Comparison of ENCODE assay signal across 11 cellular contexts in the genomic region with DNA sequence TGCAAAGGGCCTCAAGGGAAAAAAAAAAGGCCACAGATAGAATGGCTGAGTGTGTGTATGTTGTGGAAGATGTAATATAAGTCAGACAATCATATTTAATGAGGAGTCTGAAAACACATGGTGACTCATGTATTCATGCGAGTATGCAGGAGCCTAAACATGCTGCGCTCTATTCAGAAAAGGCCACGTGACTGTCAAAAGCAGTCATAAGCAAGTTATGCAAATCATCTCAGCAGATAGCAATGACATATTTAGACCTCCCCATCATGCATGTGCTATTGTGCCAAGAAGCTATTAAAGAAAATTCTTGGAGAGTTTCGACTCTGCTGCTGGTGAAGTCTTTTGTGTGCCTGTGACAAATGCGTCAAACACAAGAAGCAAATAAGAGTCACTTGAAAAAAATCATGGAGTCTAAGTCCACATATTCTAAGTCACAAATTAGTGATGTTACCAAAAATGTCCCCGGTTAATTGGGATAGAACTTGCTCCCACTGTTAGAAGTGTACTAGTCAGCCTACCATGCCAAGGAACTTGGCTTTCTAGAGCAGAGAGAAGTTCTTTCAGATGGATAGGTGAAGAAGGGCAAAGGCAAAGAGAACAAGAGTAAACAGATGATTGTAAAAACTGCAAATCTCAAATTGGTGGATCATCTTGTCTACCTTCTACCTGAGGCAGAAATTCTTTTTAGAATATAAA. TPM values are rescaled to one million over a fixed set of nuclear protein-coding genes. Genes with fewer than 3 reads are reported as not detected.
A peak's percentile ranks its signal among the peaks of the same experiment; 100 is the strongest.
DNase-seq lines count a peak whose midpoint lies in the region; ATAC-seq, FAIRE-seq and TF ChIP-seq lines count a peak whose summit lies in the region.
"Had no signal": no experiment of that assay in that cellular context is flagged by ENCODE, and none has a peak within 500 bp of the region (broad histone marks: within the 10 kb centered on the region; RNA-seq: fewer than 3 reads in every experiment).

No MANE protein-coding gene starts in this region.

- H3K4me3 ChIP-seq in bronchial epithelial cell (ENCODE audit: low read depth, low read length) (no peak overlapping the region), keratinocyte (ENCODE audit: control insufficient read depth in 2 of 3, extremely low read depth in 1 of 3, insufficient read depth in 2 of 3, low read depth in 1 of 3, low read length in 3 of 3) (no peak overlapping the region)
- H3K4me3 ChIP-seq: uterus had no signal

- H3K27me3 Mint-ChIP-seq in activated T-cell treated with anti-CD3 and anti-CD28 coated beads, Interleukin-2, amount 50 U/mL, for 4 hours (ENCODE audit: low read depth): peaks cover 21% of the 10 kb centered on the region

- H3K4me2 ChIP-seq in keratinocyte (ENCODE audit: control insufficient read depth, extremely low read depth, insufficient read depth, low read depth, low read length): peak overlapping the region; percentile 29

- no peaks in the 10 kb centered on the region for H4K20me1 ChIP-seq in keratinocyte (ENCODE audit: control insufficient read depth, extremely low read depth, insufficient read depth, low read length)

- H3K27me3 ChIP-seq in bronchial epithelial cell (ENCODE audit: control insufficient read depth, insufficient read depth, low read length) (no peaks in the 10 kb centered on the region), keratinocyte (ENCODE audit: control insufficient read depth, extremely low read depth, insufficient read depth, low read length) (no peaks in the 10 kb centered on the region)
- H3K27me3 ChIP-seq: uterus had no signal

- no peak overlapping the region for H3K4me3 Mint-ChIP-seq in activated T-cell treated with anti-CD3 and anti-CD28 coated beads, Interleukin-2, amount 50 U/mL, for 4 hours

- ATAC-seq in activated T-cell treated with anti-CD3 and anti-CD28 coated beads, Interleukin-2, amount 50 U/mL, for 4 hours: no peak

- no peak overlapping the region for H2AFZ ChIP-seq in keratinocyte (ENCODE audit: control insufficient read depth, low read length)

- TF ChIP-seq CTCF in bronchial epithelial cell (IDR thresholded peaks at IDR 0.05; ENCODE audit: insufficient read depth, low read length, severe bottlenecking): no peak
- no peak for TF ChIP-seq CTCF in keratinocyte (optimal IDR thresholded peaks at IDR 0.05 in 1 of 3, IDR thresholded peaks at IDR 0.05 in 1 of 3, conservative IDR thresholded peaks at IDR 0.05 in 1 of 3; ENCODE audit: extremely low read depth in 1 of 3, insufficient read depth in 2 of 3, low read length in 3 of 3)

- dilution Hi-C loops in keratinocyte (cut with MboI; ENCODE audit: extremely low pct_ligation_motif_present, low sequenced_read_pairs): no loop called here

- FAIRE-seq in bronchial epithelial cell (lab: Jason Lieb, UNC) (peak; percentile 47), keratinocyte (lab: Jason Lieb, UNC) (peak; percentile 84)
- FAIRE-seq: GM12892 had no signal

- no peaks in the 10 kb centered on the region for H3K9me1 ChIP-seq in keratinocyte (ENCODE audit: control insufficient read depth, extremely low read depth, insufficient read depth, low read length)

- no peaks in the 10 kb centered on the region for H3K9me3 Mint-ChIP-seq in activated T-cell treated with anti-CD3 and anti-CD28 coated beads, Interleukin-2, amount 50 U/mL, for 4 hours

- peak overlapping the region; percentile 22 for H3K27ac ChIP-seq in keratinocyte (ENCODE audit: control insufficient read depth, insufficient read depth, low read length)
- H3K27ac ChIP-seq: uterus had no signal

- H3K4me1 Mint-ChIP-seq in activated T-cell treated with anti-CD3 and anti-CD28 coated beads, Interleukin-2, amount 50 U/mL, for 4 hours (ENCODE audit: low read depth): peaks cover 5% of the 10 kb centered on the region

- no peaks in the 10 kb centered on the region for H3K36me3 Mint-ChIP-seq in activated T-cell treated with anti-CD3 and anti-CD28 coated beads, Interleukin-2, amount 50 U/mL, for 4 hours (ENCODE audit: insufficient read depth)

- DNase-seq in COLO668 (lab: John Stamatoyannopoulos, UW; ENCODE audit: unreplicated experiment) (peak; percentile 18), M059J (ENCODE audit: low read depth) (peak; percentile 54), bronchial epithelial cell (ENCODE audit: low read depth) (peak; percentile 95), keratinocyte (ENCODE audit: low read depth, low spot score) (peak; percentile 83), DMS153 (lab: John Stamatoyannopoulos, UW) (no peak), AML-193 (lab: John Stamatoyannopoulos, UW) (no peak)
- DNase-seq in activated T-cell treated with anti-CD3 and anti-CD28 coated beads, Interleukin-2, amount 50 U/mL, for 4 hours: no peak
- DNase-seq in activated effector memory CD4-positive, alpha-beta T cell treated with anti-CD3 and anti-CD28 coated beads, Interleukin-2, amount 50 U/mL, for 16 hours: no peak
- DNase-seq: activated CD4-positive, alpha-beta T cell treated with anti-CD3 and anti-CD28 coated beads, Interleukin-2, amount 50 U/mL, for 1 hour; uterus had no signal

- no peak overlapping the region for H3K9ac ChIP-seq in keratinocyte (ENCODE audit: control insufficient read depth, extremely low read depth, insufficient read depth, low read length)

- H3K4me1 ChIP-seq in keratinocyte (ENCODE audit: control insufficient read depth, extremely low read depth, insufficient read depth, low read length): peaks cover 17% of the 10 kb centered on the region
- H3K4me1 ChIP-seq: uterus had no signal

- H3K36me3 ChIP-seq in bronchial epithelial cell (ENCODE audit: control insufficient read depth, insufficient read depth, low read length): no peaks in the 10 kb centered on the region
- no peaks in the 10 kb centered on the region for H3K36me3 ChIP-seq in keratinocyte (ENCODE audit: control insufficient read depth in 2 of 2, extremely low read depth in 1 of 2, insufficient read depth in 2 of 2, low read length in 2 of 2)
- H3K36me3 ChIP-seq: uterus had no signal

- H3K79me2 ChIP-seq in keratinocyte (ENCODE audit: control insufficient read depth, insufficient read depth, low read length): no peaks in the 10 kb centered on the region

- H3K9me3 ChIP-seq in keratinocyte (ENCODE audit: control insufficient read depth, low read depth, low read length): no peaks in the 10 kb centered on the region
- H3K9me3 ChIP-seq: uterus had no signal

RNA-seq across cellular contexts. Expression of gene LNX1, which starts 5.0 kb away (rescaled TPM):
- total RNA-seq in M059J (2014; rRNA removed; shearing (Covaris generic)): 0.39 and 1.7 TPM in 2 replicates
- 1.6 and 3.2 TPM in 2 replicates for total RNA-seq in bronchial epithelial cell
- 0.17 to 0.32 TPM (median 0.22 TPM) in 3 replicates for polyA plus RNA-seq in keratinocyte
- polyA plus RNA-seq in keratinocyte (2011; ENCODE audit: low read depth): 3.7 TPM
- polyA plus RNA-seq in keratinocyte (2011; cell fraction: cytosol; rRNA removed): 0.21 and 0.26 TPM in 2 replicates
- 0.39 TPM in 1 of 2 replicates, not detected in the other for polyA plus RNA-seq in keratinocyte (2011; cell fraction: nucleus; rRNA removed)
- 0.47 and 3.9 TPM in 2 replicates for polyA plus RNA-seq in keratinocyte (2012; ENCODE audit: low replicate concordance)
- polyA minus RNA-seq in keratinocyte: 0.29 to 1.5 TPM (median 1.4 TPM) in 3 replicates
- not detected for polyA minus RNA-seq in keratinocyte (2011; cell fraction: cytosol; rRNA and poly(A)+ RNA removed)
- polyA minus RNA-seq in keratinocyte (2011; cell fraction: nucleus; rRNA and poly(A)+ RNA removed): 0.42 TPM in 1 of 2 replicates, not detected in the other
- total RNA-seq in activated T-cell treated with anti-CD3 and anti-CD28 coated beads, Interleukin-2, amount 50 U/mL, for 4 hours: under 1 TPM in 1 of 3 donors, not detected in 2; 0.05 TPM

Comparison
In these comparisons a context has a peak if more than half of its experiments do, and no peak if none do; other contexts are left out.
1. DNase-seq: peak in COLO668 (single experiment), M059J (single experiment), bronchial epithelial cell (single experiment) and keratinocyte (single experiment); none in activated T-cell treated with anti-CD3 and anti-CD28 coated beads, Interleukin-2, amount 50 U/mL, for 4 hours (single experiment), DMS153 (single experiment), activated effector memory CD4-positive, alpha-beta T cell treated with anti-CD3 and anti-CD28 coated beads, Interleukin-2, amount 50 U/mL, for 16 hours (single experiment) and AML-193 (0 of 2).